8 cellular contexts compared by ENCODE assay signal in genomic region chr16:72241930-72242329, GRCh38.
DNase-seq lines count a peak whose midpoint lies in the region; ATAC-seq, FAIRE-seq and TF ChIP-seq lines count a peak whose summit lies in the region.

No MANE protein-coding gene starts in this region.

- peak; percentile 95 for TF ChIP-seq CTCF in astrocyte of the cerebellum (IDR thresholded peaks at IDR 0.05; ENCODE audit: low read depth, low read length, missing control alignments)

- TF ChIP-seq POLR2A in GM12891 (IDR thresholded peaks at IDR 0.05; ENCODE audit: low read depth, low read length): no peak

- peak; percentile 56 for FAIRE-seq in GM12891 (lab: Jason Lieb, UNC)
- FAIRE-seq in islet of Langerhans (lab: Jason Lieb, UNC): peak; percentile 86

- peak; percentile 65 for DNase-seq in ACHN
- no peak for DNase-seq in GM12891 (ENCODE audit: insufficient read length, low spot score)
- peak; percentile 66 for DNase-seq in NCI-H1694 treated with DMSO at 0.1 percent for 48 hours (lab: John Stamatoyannopoulos, UW)
- peak; percentile 31 for DNase-seq in astrocyte of the cerebellum (ENCODE audit: low read depth)
- DNase-seq in superior temporal gyrus (ENCODE audit: extremely low spot score): peak; percentile 83
- no peak for DNase-seq in UCSD-AML1 (lab: John Stamatoyannopoulos, UW; ENCODE audit: unreplicated experiment)

- in situ Hi-C loops in ACHN (cut with HindIII; ENCODE audit: low pct_ligation_motif_present, low pct_unique_long_range_greater_than_20kb, low sequenced_read_pairs): loop anchor here (25.0 kb wide), 1 partner anchor 220 kb away; no protein-coding TSS in a partner anchor
- in situ Hi-C loops in astrocyte of the cerebellum (cut with HindIII; ENCODE audit: low sequenced_read_pairs): loop anchor here (10.0 kb wide), 1 partner anchor 223 kb away; no protein-coding TSS in a partner anchor

- ATAC-seq in GM19397 (IDR thresholded peaks at IDR 0.05; ENCODE audit: unreplicated experiment): no peak

- no peak overlapping the region for H3K4me3 ChIP-seq in astrocyte of the cerebellum (ENCODE audit: low read depth, low read length)

TF ChIP-seq in GM12891, 5 proteins besides CTCF, POLR2A, EP300 and RAD21:
- TF ChIP-seq TAF1 (IDR thresholded peaks at IDR 0.05; ENCODE audit: low read depth, low read length): no peak
- TF ChIP-seq PAX5 (IDR thresholded peaks at IDR 0.05; ENCODE audit: insufficient read depth, low read length, severe bottlenecking): no peak
- TF ChIP-seq SPI1 (IDR thresholded peaks at IDR 0.05; ENCODE audit: low read depth, low read length): no peak
- no peak for TF ChIP-seq POLR2AphosphoS5 (IDR thresholded peaks at IDR 0.05; ENCODE audit: low read depth, low read length)
- no peak for TF ChIP-seq POU2F2 (IDR thresholded peaks at IDR 0.05; ENCODE audit: low read depth, low read length)
TF ChIP-seq in GM12891: peak in this region for 0.

Comparison
In these comparisons a context has a peak if more than half of its experiments do, and no peak if none do; other contexts are left out.
1. DNase-seq: peak in ACHN (single experiment), NCI-H1694 treated with DMSO at 0.1 percent for 48 hours (single experiment), astrocyte of the cerebellum (single experiment) and superior temporal gyrus (single experiment); none in GM12891 (single experiment) and UCSD-AML1 (single experiment).